Comparison of ENCODE assay signal across 1 cellular context in genomic region chr17:75873587-75874322, GRCh38.
TF ChIP-seq lines count a peak whose summit lies in the region.

No MANE protein-coding gene starts in this region.

TF ChIP-seq in endothelial cell of umbilical vein, 7 proteins besides CTCF, POLR2A, EP300 and RAD21:
- TF ChIP-seq MAX (IDR thresholded peaks at IDR 0.05; ENCODE audit: insufficient read depth, insufficient read length) (no peak), JUN (IDR thresholded peaks at IDR 0.05; ENCODE audit: borderline replicate concordance, insufficient read depth, insufficient read length, low read depth) (no peak), POLR2AphosphoS5 (IDR thresholded peaks at IDR 0.05; ENCODE audit: insufficient read depth, low read depth, low read length) (no peak), EZH2 (IDR thresholded peaks at IDR 0.05; ENCODE audit: borderline replicate concordance, low read depth, low read length, severe bottlenecking) (no peak), MYC (IDR thresholded peaks at IDR 0.05; ENCODE audit: low read depth, low read length) (no peak), FOS (IDR thresholded peaks at IDR 0.05; ENCODE audit: borderline replicate concordance, insufficient read depth, low read length) (no peak), GATA2 (IDR thresholded peaks at IDR 0.05; ENCODE audit: insufficient read depth, insufficient read length, low read depth, low read length) (no peak)
